13 cellular contexts compared by ENCODE assay signal in genomic region chr7:3559178-3559765, GRCh38.
DNase-seq lines count a peak whose midpoint lies in the region; ATAC-seq and TF ChIP-seq lines count a peak whose summit lies in the region.
"Had no signal": no experiment of that assay in that cellular context is flagged by ENCODE, and none has a peak within 500 bp of the region (broad histone marks: within the 10 kb centered on the region; RNA-seq: fewer than 3 reads in every experiment).

No MANE protein-coding gene starts in this region.

- peaks cover 4% of the 10 kb centered on the region; the same call in 1 of the 2 replicates for H3K36me3 Mint-ChIP-seq in HFFc6 (ENCODE audit: low read depth)

- no peak for ATAC-seq in GM19463 (IDR thresholded peaks at IDR 0.05; ENCODE audit: unreplicated experiment)

- no peaks in the 10 kb centered on the region for H3K4me1 Mint-ChIP-seq in HFFc6 (ENCODE audit: low read depth)
- H3K4me1 Mint-ChIP-seq: activated CD4-positive, alpha-beta T cell treated with anti-CD3 and anti-CD28 coated beads, Interleukin-2, amount 10 ng/mL, durations not matched to agents 24 days and 14 days had no signal

- H3K9me3 Mint-ChIP-seq in HFFc6, result peaks cover 51% of the 10 kb centered on the region

- no peaks in the 10 kb centered on the region for H3K36me3 ChIP-seq in right atrium auricular region

- TF ChIP-seq CTCF in epithelial cell of proximal tubule (conservative IDR thresholded peaks at IDR 0.05; ENCODE audit: low read depth, low read length) (no peak), HFFc6 (IDR thresholded peaks at IDR 0.05) (no peak), right atrium auricular region (IDR thresholded peaks at IDR 0.05) (no peak)

- H3K4me3 Mint-ChIP-seq in HFFc6, result no peak overlapping the region
- H3K4me3 Mint-ChIP-seq: activated CD4-positive, alpha-beta T cell treated with anti-CD3 and anti-CD28 coated beads, Interleukin-2, amount 10 ng/mL, durations not matched to agents 24 days and 14 days had no signal

- no peak overlapping the region for H3K27ac ChIP-seq in right atrium auricular region
- H3K27ac ChIP-seq: 22Rv1 had no signal

- no peaks in the 10 kb centered on the region for H3K27me3 ChIP-seq in right atrium auricular region

- peak; percentile 14 for DNase-seq in NCI-H1092 treated with DMSO at 0.1 percent for 48 hours (lab: John Stamatoyannopoulos, UW)
- no peak for DNase-seq in NCI-H1092 (lab: John Stamatoyannopoulos, UW)
- peak; percentile 80 for DNase-seq in NOMO-1 treated with DMSO at 0.1 percent for 48 hours (lab: John Stamatoyannopoulos, UW; ENCODE audit: unreplicated experiment)
- DNase-seq in epithelial cell of proximal tubule (ENCODE audit: low read depth), result peak; percentile 88
- peak; percentile 25 for DNase-seq in pons (ENCODE audit: low spot score)
- no peak for DNase-seq in HFFc6
- DNase-seq in right atrium auricular region (ENCODE audit: low spot score), result no peak
- DNase-seq: activated CD4-positive, alpha-beta T cell treated with anti-CD3 and anti-CD28 coated beads, Interleukin-2, amount 10 ng/mL, durations not matched to agents 24 days and 14 days; central memory CD4-positive, alpha-beta T cell; left cardiac atrium; stimulated activated CD4-positive, alpha-beta T cell treated with anti-CD3 and anti-CD28 coated beads, Interleukin-15, amount 100 ng/mL, for 24 hours had no signal

- H3K4me1 ChIP-seq in right atrium auricular region, result peaks cover 0 to 7% of the 10 kb centered on the region in 2 donors

- no peak overlapping the region for H3K27ac Mint-ChIP-seq in HFFc6
- H3K27ac Mint-ChIP-seq: activated CD4-positive, alpha-beta T cell treated with anti-CD3 and anti-CD28 coated beads, Interleukin-2, amount 10 ng/mL, durations not matched to agents 24 days and 14 days had no signal

- H3K4me3 ChIP-seq in epithelial cell of proximal tubule (ENCODE audit: low read depth, low read length) (no peak overlapping the region), right atrium auricular region (no peak overlapping the region)

- H3K9me3 ChIP-seq in right atrium auricular region, result peaks cover 0 to 16% of the 10 kb centered on the region in 2 donors

- H3K27me3 Mint-ChIP-seq in HFFc6 (ENCODE audit: insufficient read depth), result no peaks in the 10 kb centered on the region

Comparison
In these comparisons a context has a peak if more than half of its experiments do, and no peak if none do; other contexts are left out.
1. DNase-seq: peak in NCI-H1092 treated with DMSO at 0.1 percent for 48 hours (single experiment), NOMO-1 treated with DMSO at 0.1 percent for 48 hours (single experiment), epithelial cell of proximal tubule (single experiment) and pons (single experiment); none in NCI-H1092 (single experiment), HFFc6 (single experiment) and right atrium auricular region (single experiment).